In genomic region chr13:23881408-23881785, GRCh38 we compare ENCODE assay signal across 31 cellular contexts. TPM values are rescaled to one million over a fixed set of nuclear protein-coding genes. Genes with fewer than 3 reads are reported as not detected.
"Had no signal": no experiment of that assay in that cellular context is flagged by ENCODE, and none has a peak within 500 bp of the region (broad histone marks: within the 10 kb centered on the region; RNA-seq: fewer than 3 reads in every experiment).

No MANE protein-coding gene starts in this region.

- DNase-seq: colonic mucosa; effector CD8-positive, alpha-beta T cell; foreskin keratinocyte; heart left ventricle; hippocampal formation; left cardiac atrium; left lung; mesenchymal stem cell; midbrain; naive thymus-derived CD4-positive, alpha-beta T cell; nephron progenitor cell; nucleus accumbens; right cardiac atrium; sigmoid colon; stimulated activated CD4-positive, alpha-beta T cell treated with anti-CD3 and anti-CD28 coated beads, Interleukin-2, amount 100 ng/mL, for 24 hours; stimulated activated CD4-positive, alpha-beta T cell treated with anti-CD3 and anti-CD28 coated beads, Interleukin-4, amount 100 ng/mL, for 4 hours; stimulated activated naive CD8-positive, alpha-beta T cell treated with anti-CD3 and anti-CD28 coated beads, Interleukin-15, Interleukin-2, amounts not matched to agents 100 U/mL and 50 U/mL, for 24 hours; testis; tibial artery had no signal

- H3K9me3 ChIP-seq: colonic mucosa, esophagus muscularis mucosa, gastroesophageal sphincter, heart left ventricle, left lung, prostate gland, sigmoid colon, testis, tibial artery had no signal

- ATAC-seq: foreskin keratinocyte; gastroesophageal sphincter; left cardiac atrium; left lung; naive thymus-derived CD4-positive, alpha-beta T cell; stimulated activated memory B cell treated with anti-CD40 and anti-IgM and Interleukin-4, amounts not matched to agents 10 μg/mL and 1 μg/mL and 100 μg/mL, for 72 hours; stimulated activated naive CD8-positive, alpha-beta T cell treated with anti-CD3 and anti-CD28 coated beads, Interleukin-15, Interleukin-2, amounts not matched to agents 100 U/mL and 50 U/mL, for 24 hours had no signal

- H3K27ac ChIP-seq: colonic mucosa, esophagus muscularis mucosa, foreskin keratinocyte, gastroesophageal sphincter, heart left ventricle, left lung, prostate gland, sigmoid colon, testis, tibial artery had no signal

- H3K4me3 ChIP-seq: colonic mucosa, esophagus muscularis mucosa, gastroesophageal sphincter, heart left ventricle, left lung, prostate gland, sigmoid colon, testis, tibial artery had no signal

- H3K36me3 ChIP-seq: colonic mucosa, prostate gland had no signal

- H3K27me3 ChIP-seq: colonic mucosa, esophagus muscularis mucosa, foreskin keratinocyte, gastroesophageal sphincter, heart left ventricle, left lung, sigmoid colon, testis, tibial artery had no signal

- H3K4me1 ChIP-seq: colonic mucosa, esophagus muscularis mucosa, left lung, prostate gland, sigmoid colon, testis had no signal

RNA-seq across cellular contexts. Expression of gene C1QTNF9B, which starts 15.9 kb away (rescaled TPM):
- total RNA-seq: endothelial cell of umbilical vein; epithelial cell of proximal tubule; foreskin keratinocyte; kidney epithelial cell; lower leg skin; lung microvascular endothelial cell; mucosa of gallbladder; naive thymus-derived CD4-positive, alpha-beta T cell; osteocyte; renal cortical epithelial cell; sigmoid colon had no signal
- polyA plus RNA-seq: foreskin keratinocyte; naive thymus-derived CD4-positive, alpha-beta T cell had no signal
